7 cellular contexts compared by ENCODE assay signal in the genomic region with DNA sequence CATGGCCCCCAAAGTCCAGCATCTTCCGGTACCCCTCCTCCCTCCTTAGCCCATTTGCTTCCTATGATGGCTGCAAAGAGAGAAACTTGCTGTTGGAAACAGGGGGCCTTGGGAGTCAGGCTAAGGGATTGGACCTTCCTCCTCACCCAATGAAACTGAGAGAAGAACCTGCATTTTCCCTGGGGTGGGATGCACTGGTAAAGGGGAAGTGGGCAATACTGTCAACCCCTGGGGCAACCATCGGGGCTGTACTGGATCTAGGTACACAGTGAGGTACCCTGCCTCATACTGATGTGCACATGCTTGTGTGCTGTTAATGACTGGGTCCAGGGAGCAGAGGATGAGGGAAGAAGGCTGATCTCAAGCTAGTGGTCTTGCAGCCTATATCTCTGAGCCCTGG. TPM values are rescaled to one million over a fixed set of nuclear protein-coding genes. Genes with fewer than 3 reads are reported as not detected.
DNase-seq lines count a peak whose midpoint lies in the region; ATAC-seq and TF ChIP-seq lines count a peak whose summit lies in the region.
"Had no signal": no experiment of that assay in that cellular context is flagged by ENCODE, and none has a peak within 500 bp of the region (broad histone marks: within the 10 kb centered on the region; RNA-seq: fewer than 3 reads in every experiment).

No MANE protein-coding gene starts in this region.

- H3K4me1 ChIP-seq in osteoblast (ENCODE audit: insufficient read depth, low read length) (no peaks in the 10 kb centered on the region), gastroesophageal sphincter (peaks cover 0 to 7% (median 0%) of the 10 kb centered on the region in 3 donors)
- H3K4me1 ChIP-seq: gastrocnemius medialis had no signal

- DNase-seq in osteoblast (ENCODE audit: insufficient read length, low spot score, missing footprints) = no peak

- H3K27ac ChIP-seq in osteoblast (ENCODE audit: low read depth, low read length) = no peak overlapping the region
- H3K27ac ChIP-seq in gastroesophageal sphincter = no peak overlapping the region
- H3K27ac ChIP-seq: gastrocnemius medialis had no signal

- H3K36me3 ChIP-seq in osteoblast (ENCODE audit: insufficient read depth, low read length) (no peaks in the 10 kb centered on the region), gastroesophageal sphincter (no peaks in the 10 kb centered on the region)
- H3K36me3 ChIP-seq: gastrocnemius medialis had no signal

- H3K27ac Mint-ChIP-seq in dendritic cell treated with granulocyte-macrophage colony-stimulating factor and Interleukin-4, amounts not matched to agents 40 ng/mL and 50 ng/mL, for 4 days = peak overlapping the region; percentile 60
- H3K27ac Mint-ChIP-seq: activated CD8-positive, alpha-beta T cell treated with anti-CD3 and anti-CD28 coated beads for 36 hours; stimulated activated naive B cell treated with anti-CD40 and anti-IgM and Interleukin-4, amounts not matched to agents 10 μg/mL and 1 μg/mL and 100 μg/mL, for 72 hours had no signal

- H3K79me2 ChIP-seq in osteoblast (ENCODE audit: insufficient read depth, low read length) = no peaks in the 10 kb centered on the region

- no peak for TF ChIP-seq POLR2A in gastroesophageal sphincter (IDR thresholded peaks at IDR 0.05)

- peaks cover 13% of the 10 kb centered on the region for H3K4me1 Mint-ChIP-seq in dendritic cell treated with granulocyte-macrophage colony-stimulating factor and Interleukin-4, amounts not matched to agents 40 ng/mL and 50 ng/mL, for 4 days (ENCODE audit: low read depth)

- no peak overlapping the region for H2AFZ ChIP-seq in osteoblast (ENCODE audit: low read length)

- H3K4me2 ChIP-seq in osteoblast (ENCODE audit: insufficient read depth, low read length) = no peak overlapping the region

- TF ChIP-seq CTCF in osteoblast (IDR thresholded peaks at IDR 0.05; ENCODE audit: extremely low read depth, low read depth, low read length) (no peak), gastroesophageal sphincter (IDR thresholded peaks at IDR 0.05) (no peak)

- WGBS in gastroesophageal sphincter (ENCODE audit: low coverage in 1 of 2), 2 donors = no CpG with 5 or more reads among the region's 2 CpGs

- ATAC-seq in GM18511 (IDR thresholded peaks at IDR 0.05; ENCODE audit: unreplicated experiment) (peak; percentile 16), gastroesophageal sphincter (no peak)

- H3K9me3 ChIP-seq in osteoblast (ENCODE audit: low read depth, low read length) (no peaks in the 10 kb centered on the region), gastroesophageal sphincter (no peaks in the 10 kb centered on the region)
- H3K9me3 ChIP-seq: gastrocnemius medialis had no signal

- no peaks in the 10 kb centered on the region for H4K20me1 ChIP-seq in osteoblast (ENCODE audit: insufficient read depth, low read length)

- intact Hi-C loops in dendritic cell treated with granulocyte-macrophage colony-stimulating factor and Interleukin-4, amounts not matched to agents 40 ng/mL and 50 ng/mL, for 4 days (cut with micrococcal nuclease) = loop anchor here (1.0 to 2.0 kb wide), 2 partner anchors 321 to 339 kb away; no protein-coding TSS in a partner anchor

- H3K36me3 Mint-ChIP-seq in dendritic cell treated with granulocyte-macrophage colony-stimulating factor and Interleukin-4, amounts not matched to agents 40 ng/mL and 50 ng/mL, for 4 days (ENCODE audit: low read depth) = no peaks in the 10 kb centered on the region

- H3K27me3 ChIP-seq in osteoblast (ENCODE audit: insufficient read depth, low read length) (no peaks in the 10 kb centered on the region), gastroesophageal sphincter (peaks cover 27% of the 10 kb centered on the region)

- no peak for TF ChIP-seq EP300 in gastroesophageal sphincter (IDR thresholded peaks at IDR 0.05)

- no peak overlapping the region for H3K4me3 ChIP-seq in osteoblast (ENCODE audit: insufficient read depth, low read length)
- no peak overlapping the region for H3K4me3 ChIP-seq in gastroesophageal sphincter
- H3K4me3 ChIP-seq: gastrocnemius medialis had no signal

- no peaks in the 10 kb centered on the region for H3K9me3 Mint-ChIP-seq in dendritic cell treated with granulocyte-macrophage colony-stimulating factor and Interleukin-4, amounts not matched to agents 40 ng/mL and 50 ng/mL, for 4 days
- H3K9me3 Mint-ChIP-seq: activated CD8-positive, alpha-beta T cell treated with anti-CD3 and anti-CD28 coated beads for 36 hours had no signal

- peaks cover 22% of the 10 kb centered on the region for H3K27me3 Mint-ChIP-seq in dendritic cell treated with granulocyte-macrophage colony-stimulating factor and Interleukin-4, amounts not matched to agents 40 ng/mL and 50 ng/mL, for 4 days

- no peak overlapping the region for H3K4me3 Mint-ChIP-seq in dendritic cell treated with granulocyte-macrophage colony-stimulating factor and Interleukin-4, amounts not matched to agents 40 ng/mL and 50 ng/mL, for 4 days
- H3K4me3 Mint-ChIP-seq: activated CD8-positive, alpha-beta T cell treated with anti-CD3 and anti-CD28 coated beads for 36 hours; stimulated activated naive B cell treated with anti-CD40 and anti-IgM and Interleukin-4, amounts not matched to agents 10 μg/mL and 1 μg/mL and 100 μg/mL, for 72 hours had no signal

RNA-seq across cellular contexts. Expression of gene JPH4, which starts 11.0 kb away (rescaled TPM):
- total RNA-seq in osteoblast = not detected in 2 replicates
- 1 to 10 TPM in 3 of 4 donors, under 1 TPM in 1; 0.78 to 2.7 (median 1.5) TPM for total RNA-seq in gastroesophageal sphincter

RNA-seq across cellular contexts. Expression of gene AP1G2, which starts 22.0 kb away (rescaled TPM):
- 7.7 and 10.9 TPM in 2 replicates for total RNA-seq in osteoblast
- 10 to 100 TPM in 3 of 4 donors, 1 to 10 TPM in 1; 7.2 to 43.1 (median 21.9) TPM for total RNA-seq in gastroesophageal sphincter

RNA-seq across cellular contexts. Expression of gene THTPA, which starts 33.5 kb away (rescaled TPM):
- total RNA-seq in osteoblast = 27.4 and 27.5 TPM in 2 replicates
- 10 to 100 TPM; 17.7 to 28.8 (median 21.3) TPM for total RNA-seq in gastroesophageal sphincter

RNA-seq across cellular contexts. Expression of gene ZFHX2, which starts 38.0 kb away (rescaled TPM):
- 0.59 and 0.72 TPM in 2 replicates for total RNA-seq in osteoblast
- 1 to 10 TPM in 2 of 4 donors, under 1 TPM in 2; 0.13 to 2.5 (median 1.2) TPM for total RNA-seq in gastroesophageal sphincter

RNA-seq across cellular contexts. Expression of gene DHRS2, which starts 46.6 kb away (rescaled TPM):
- total RNA-seq in osteoblast (under 0.01 and 0.29 TPM in 2 replicates), gastroesophageal sphincter (under 1 TPM in 1 of 4 donors, not detected in 3; 0.12 TPM)
- total RNA-seq: gastrocnemius medialis had no signal
